8 cellular contexts compared by ENCODE assay signal in genomic region chr9:34179528-34180138, GRCh38. TPM values are rescaled to one million over a fixed set of nuclear protein-coding genes. Genes with fewer than 3 reads are reported as not detected.
DNase-seq lines count a peak whose midpoint lies in the region.

No MANE protein-coding gene starts in this region.

- intact Hi-C loops in activated CD4-positive, alpha-beta T cell treated with anti-CD3 and anti-CD28 coated beads, Interleukin-2, amount 10 ng/mL, durations not matched to agents 24 days and 14 days (cut with micrococcal nuclease): loop anchor here (2.0 to 5.0 kb wide), 5 partner anchors 73 to 362 kb away; partner anchors contain the start of genes KIF24, NUDT2, UBAP2 and UBE2R2

- H3K27me3 ChIP-seq in endocrine pancreas (ENCODE audit: control insufficient read depth, insufficient read depth, low read length) (no peaks in the 10 kb centered on the region), muscle layer of colon (ENCODE audit: control insufficient read depth in 1 of 2, insufficient read depth in 2 of 2, low read length in 2 of 2) (no peaks in the 10 kb centered on the region)

- H3K9me3 ChIP-seq in endocrine pancreas (ENCODE audit: control insufficient read depth, low read length): no peaks in the 10 kb centered on the region
- H3K9me3 ChIP-seq in muscle layer of colon (ENCODE audit: low read length): no peaks in the 10 kb centered on the region

- H3K4me3 ChIP-seq in endocrine pancreas (ENCODE audit: control insufficient read depth, insufficient read depth, low read length) (peak overlapping the region; percentile 94), muscle layer of colon (ENCODE audit: low read depth in 1 of 2, low read length in 2 of 2) (peak overlapping the region; percentile 63 to 91)

- peaks cover 17% of the 10 kb centered on the region for H3K4me1 Mint-ChIP-seq in activated CD4-positive, alpha-beta T cell treated with anti-CD3 and anti-CD28 coated beads, Interleukin-2, amount 10 ng/mL, durations not matched to agents 24 days and 14 days

- H3K4me1 ChIP-seq in endocrine pancreas (ENCODE audit: control insufficient read depth, insufficient read depth, low read length): no peaks in the 10 kb centered on the region
- H3K4me1 ChIP-seq in muscle layer of colon (ENCODE audit: insufficient read depth, low read length): peaks cover 9% of the 10 kb centered on the region

- no peaks in the 10 kb centered on the region for H3K9me3 Mint-ChIP-seq in activated CD4-positive, alpha-beta T cell treated with anti-CD3 and anti-CD28 coated beads, Interleukin-2, amount 10 ng/mL, durations not matched to agents 24 days and 14 days

- H3K36me3 ChIP-seq in endocrine pancreas (ENCODE audit: control insufficient read depth, insufficient read depth, low read length): no peaks in the 10 kb centered on the region
- no peaks in the 10 kb centered on the region for H3K36me3 ChIP-seq in muscle layer of colon (ENCODE audit: insufficient read depth, low read length)

- peak overlapping the region; percentile 98 for H3K9ac ChIP-seq in endocrine pancreas (ENCODE audit: control insufficient read depth, insufficient read depth, low read length)
- H3K9ac ChIP-seq in muscle layer of colon (ENCODE audit: low read length): peak overlapping the region; percentile 88

- peak overlapping the region; percentile 96 for H3K27ac Mint-ChIP-seq in activated CD4-positive, alpha-beta T cell treated with anti-CD3 and anti-CD28 coated beads, Interleukin-2, amount 10 ng/mL, durations not matched to agents 24 days and 14 days

- H3K36me3 Mint-ChIP-seq in activated CD4-positive, alpha-beta T cell treated with anti-CD3 and anti-CD28 coated beads, Interleukin-2, amount 10 ng/mL, durations not matched to agents 24 days and 14 days (ENCODE audit: low read depth): peaks cover 13% of the 10 kb centered on the region

- H3K27me3 Mint-ChIP-seq in activated CD4-positive, alpha-beta T cell treated with anti-CD3 and anti-CD28 coated beads, Interleukin-2, amount 10 ng/mL, durations not matched to agents 24 days and 14 days: no peaks in the 10 kb centered on the region

- H3K4me3 Mint-ChIP-seq in activated CD4-positive, alpha-beta T cell treated with anti-CD3 and anti-CD28 coated beads, Interleukin-2, amount 10 ng/mL, durations not matched to agents 24 days and 14 days: peak overlapping the region; percentile 92

- DNase-seq in activated CD4-positive, alpha-beta T cell treated with anti-CD3 and anti-CD28 coated beads, Interleukin-2, amount 10 ng/mL, durations not matched to agents 24 days and 14 days: no peak
- DNase-seq in activated CD4-positive, alpha-beta T cell treated with anti-CD3 and anti-CD28 coated beads for 4 hours: no peak
- DNase-seq in OCI-M1 (lab: John Stamatoyannopoulos, UW): peak; percentile 52
- DNase-seq in NCI-H446 treated with DMSO at 0.1 percent for 48 hours (lab: John Stamatoyannopoulos, UW): no peak
- DNase-seq in 8988T: no peak
- DNase-seq in NCI-H2029 treated with DMSO at 0.1 percent for 48 hours (lab: John Stamatoyannopoulos, UW): no peak

- H3K27ac ChIP-seq in muscle layer of colon (ENCODE audit: low read depth, low read length): peak overlapping the region; percentile 56

RNA-seq across cellular contexts. Expression of gene UBAP1, which starts 0.8 kb away (rescaled TPM):
- 30.9 and 32.5 TPM in 2 replicates for total RNA-seq in activated CD4-positive, alpha-beta T cell treated with anti-CD3 and anti-CD28 coated beads, Interleukin-2, amount 10 ng/mL, durations not matched to agents 24 days and 14 days

RNA-seq across cellular contexts. Expression of gene DCAF12, which starts 53.1 kb away (rescaled TPM):
- total RNA-seq in activated CD4-positive, alpha-beta T cell treated with anti-CD3 and anti-CD28 coated beads, Interleukin-2, amount 10 ng/mL, durations not matched to agents 24 days and 14 days: 45.6 and 51.9 TPM in 2 replicates
